Comparison of ENCODE assay signal across 2 cellular contexts in the genomic region with DNA sequence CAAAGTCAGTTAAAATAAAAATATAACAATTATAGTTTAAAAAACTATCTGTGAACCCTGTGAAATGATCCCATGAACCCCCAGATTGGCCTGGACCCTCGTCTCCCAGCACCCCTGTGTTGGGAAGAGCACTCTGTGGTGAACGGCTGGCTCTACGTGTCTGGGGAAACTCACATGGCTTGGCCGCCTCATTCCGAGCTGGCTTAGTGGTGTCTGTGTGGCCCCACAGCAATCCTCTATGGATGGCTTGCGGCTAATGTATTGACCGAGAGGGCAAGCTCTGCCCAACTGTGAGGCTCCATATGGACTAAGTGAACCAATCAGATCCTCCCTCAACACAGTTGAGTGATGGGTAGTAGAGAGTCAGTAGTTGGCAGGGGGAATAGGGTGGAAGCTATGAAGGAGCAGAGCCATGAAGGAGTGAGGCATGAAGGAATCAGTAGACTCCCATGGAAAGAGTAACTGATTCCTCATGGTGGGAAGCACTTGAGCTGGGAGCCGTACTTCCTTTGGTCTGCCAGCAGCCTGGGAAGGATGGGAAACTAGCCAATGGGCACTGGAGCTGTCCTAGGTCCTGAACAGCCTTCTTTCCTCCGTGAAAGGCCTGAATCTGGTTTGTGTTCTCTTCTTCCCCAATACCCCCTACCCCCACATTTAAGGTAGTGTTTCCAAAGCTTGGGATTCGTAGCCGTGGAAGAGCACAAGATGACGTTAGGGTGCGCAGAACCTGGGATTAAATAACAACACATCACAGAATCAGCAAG.
TF ChIP-seq lines count a peak whose summit lies in the region.

No MANE protein-coding gene starts in this region.

TF ChIP-seq in Ishikawa, 13 proteins besides CTCF, POLR2A, EP300 and RAD21 (continued from another document):
- TF ChIP-seq, protein P1, sequence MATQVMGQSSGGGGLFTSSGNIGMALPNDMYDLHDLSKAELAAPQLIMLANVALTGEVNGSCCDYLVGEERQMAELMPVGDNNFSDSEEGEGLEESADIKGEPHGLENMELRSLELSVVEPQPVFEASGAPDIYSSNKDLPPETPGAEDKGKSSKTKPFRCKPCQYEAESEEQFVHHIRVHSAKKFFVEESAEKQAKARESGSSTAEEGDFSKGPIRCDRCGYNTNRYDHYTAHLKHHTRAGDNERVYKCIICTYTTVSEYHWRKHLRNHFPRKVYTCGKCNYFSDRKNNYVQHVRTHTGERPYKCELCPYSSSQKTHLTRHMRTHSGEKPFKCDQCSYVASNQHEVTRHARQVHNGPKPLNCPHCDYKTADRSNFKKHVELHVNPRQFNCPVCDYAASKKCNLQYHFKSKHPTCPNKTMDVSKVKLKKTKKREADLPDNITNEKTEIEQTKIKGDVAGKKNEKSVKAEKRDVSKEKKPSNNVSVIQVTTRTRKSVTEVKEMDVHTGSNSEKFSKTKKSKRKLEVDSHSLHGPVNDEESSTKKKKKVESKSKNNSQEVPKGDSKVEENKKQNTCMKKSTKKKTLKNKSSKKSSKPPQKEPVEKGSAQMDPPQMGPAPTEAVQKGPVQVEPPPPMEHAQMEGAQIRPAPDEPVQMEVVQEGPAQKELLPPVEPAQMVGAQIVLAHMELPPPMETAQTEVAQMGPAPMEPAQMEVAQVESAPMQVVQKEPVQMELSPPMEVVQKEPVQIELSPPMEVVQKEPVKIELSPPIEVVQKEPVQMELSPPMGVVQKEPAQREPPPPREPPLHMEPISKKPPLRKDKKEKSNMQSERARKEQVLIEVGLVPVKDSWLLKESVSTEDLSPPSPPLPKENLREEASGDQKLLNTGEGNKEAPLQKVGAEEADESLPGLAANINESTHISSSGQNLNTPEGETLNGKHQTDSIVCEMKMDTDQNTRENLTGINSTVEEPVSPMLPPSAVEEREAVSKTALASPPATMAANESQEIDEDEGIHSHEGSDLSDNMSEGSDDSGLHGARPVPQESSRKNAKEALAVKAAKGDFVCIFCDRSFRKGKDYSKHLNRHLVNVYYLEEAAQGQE (IDR thresholded peaks at IDR 0.05; ENCODE audit: low read depth): peak; percentile 89

TF ChIP-seq in GM12878, 131 proteins besides CTCF, POLR2A, EP300 and RAD21:
- TF ChIP-seq, protein P2, sequence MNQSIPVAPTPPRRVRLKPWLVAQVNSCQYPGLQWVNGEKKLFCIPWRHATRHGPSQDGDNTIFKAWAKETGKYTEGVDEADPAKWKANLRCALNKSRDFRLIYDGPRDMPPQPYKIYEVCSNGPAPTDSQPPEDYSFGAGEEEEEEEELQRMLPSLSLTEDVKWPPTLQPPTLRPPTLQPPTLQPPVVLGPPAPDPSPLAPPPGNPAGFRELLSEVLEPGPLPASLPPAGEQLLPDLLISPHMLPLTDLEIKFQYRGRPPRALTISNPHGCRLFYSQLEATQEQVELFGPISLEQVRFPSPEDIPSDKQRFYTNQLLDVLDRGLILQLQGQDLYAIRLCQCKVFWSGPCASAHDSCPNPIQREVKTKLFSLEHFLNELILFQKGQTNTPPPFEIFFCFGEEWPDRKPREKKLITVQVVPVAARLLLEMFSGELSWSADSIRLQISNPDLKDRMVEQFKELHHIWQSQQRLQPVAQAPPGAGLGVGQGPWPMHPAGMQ (IDR thresholded peaks at IDR 0.05; ENCODE audit: borderline replicate concordance): no peak
- TF ChIP-seq, protein P3, sequence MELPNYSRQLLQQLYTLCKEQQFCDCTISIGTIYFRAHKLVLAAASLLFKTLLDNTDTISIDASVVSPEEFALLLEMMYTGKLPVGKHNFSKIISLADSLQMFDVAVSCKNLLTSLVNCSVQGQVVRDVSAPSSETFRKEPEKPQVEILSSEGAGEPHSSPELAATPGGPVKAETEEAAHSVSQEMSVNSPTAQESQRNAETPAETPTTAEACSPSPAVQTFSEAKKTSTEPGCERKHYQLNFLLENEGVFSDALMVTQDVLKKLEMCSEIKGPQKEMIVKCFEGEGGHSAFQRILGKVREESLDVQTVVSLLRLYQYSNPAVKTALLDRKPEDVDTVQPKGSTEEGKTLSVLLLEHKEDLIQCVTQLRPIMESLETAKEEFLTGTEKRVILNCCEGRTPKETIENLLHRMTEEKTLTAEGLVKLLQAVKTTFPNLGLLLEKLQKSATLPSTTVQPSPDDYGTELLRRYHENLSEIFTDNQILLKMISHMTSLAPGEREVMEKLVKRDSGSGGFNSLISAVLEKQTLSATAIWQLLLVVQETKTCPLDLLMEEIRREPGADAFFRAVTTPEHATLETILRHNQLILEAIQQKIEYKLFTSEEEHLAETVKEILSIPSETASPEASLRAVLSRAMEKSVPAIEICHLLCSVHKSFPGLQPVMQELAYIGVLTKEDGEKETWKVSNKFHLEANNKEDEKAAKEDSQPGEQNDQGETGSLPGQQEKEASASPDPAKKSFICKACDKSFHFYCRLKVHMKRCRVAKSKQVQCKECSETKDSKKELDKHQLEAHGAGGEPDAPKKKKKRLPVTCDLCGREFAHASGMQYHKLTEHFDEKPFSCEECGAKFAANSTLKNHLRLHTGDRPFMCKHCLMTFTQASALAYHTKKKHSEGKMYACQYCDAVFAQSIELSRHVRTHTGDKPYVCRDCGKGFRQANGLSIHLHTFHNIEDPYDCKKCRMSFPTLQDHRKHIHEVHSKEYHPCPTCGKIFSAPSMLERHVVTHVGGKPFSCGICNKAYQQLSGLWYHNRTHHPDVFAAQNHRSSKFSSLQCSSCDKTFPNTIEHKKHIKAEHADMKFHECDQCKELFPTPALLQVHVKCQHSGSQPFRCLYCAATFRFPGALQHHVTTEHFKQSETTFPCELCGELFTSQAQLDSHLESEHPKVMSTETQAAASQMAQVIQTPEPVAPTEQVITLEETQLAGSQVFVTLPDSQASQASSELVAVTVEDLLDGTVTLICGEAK (IDR thresholded peaks at IDR 0.05; ENCODE audit: borderline replicate concordance): no peak
- no peak for TF ChIP-seq CREB1 (IDR thresholded peaks at IDR 0.05; ENCODE audit: low read depth)
- no peak for TF ChIP-seq NRF1 (conservative IDR thresholded peaks at IDR 0.05; ENCODE audit: low read depth, low read length)
- TF ChIP-seq, protein P1 (IDR thresholded peaks at IDR 0.05; ENCODE audit: low read depth, low read length): peak; percentile 86
